In genomic region chr1:175377394-175377793, GRCh38 we compare ENCODE assay signal across 27 cellular contexts.
"Had no signal": no experiment of that assay in that cellular context is flagged by ENCODE, and none has a peak within 500 bp of the region (broad histone marks: within the 10 kb centered on the region; RNA-seq: fewer than 3 reads in every experiment).

No MANE protein-coding gene starts in this region.

- H3K4me3 ChIP-seq: ascending aorta, cardiac muscle cell, PC-9 had no signal

- H3K36me3 ChIP-seq: ascending aorta, cardiac muscle cell had no signal

- H3K27ac ChIP-seq: ascending aorta, cardiac muscle cell, KMS-11, PC-9, RWPE1 had no signal

- H3K4me2 ChIP-seq: KMS-11, PC-9 had no signal

- H3K27me3 ChIP-seq: ascending aorta, cardiac muscle cell had no signal

- H2AFZ ChIP-seq: PC-9 had no signal

- H3K9me3 ChIP-seq: ascending aorta had no signal

- H3K4me1 ChIP-seq: ascending aorta had no signal

- DNase-seq: activated CD4-positive, alpha-beta T cell treated with anti-CD3 and anti-CD28 coated beads, Interleukin-2, amount 10 ng/mL, durations not matched to agents 24 days and 14 days; activated CD4-positive, alpha-beta T cell treated with anti-CD3 and anti-CD28 coated beads, Interleukin-2, amount 50 U/mL, for 48 hours; activated CD8-positive, alpha-beta memory T cell treated with anti-CD3 and anti-CD28 coated beads, Interleukin-2, amount 50 U/mL, for 4 hours; activated CD8-positive, alpha-beta T cell treated with anti-CD3 and anti-CD28 coated beads, Interleukin-2, amount 10 ng/mL, durations not matched to agents 7 days and 5 days; activated effector memory CD4-positive, alpha-beta T cell treated with Interleukin-2 at 50 U/mL for 16 hours; activated naive CD4-positive, alpha-beta T cell; activated naive CD4-positive, alpha-beta T cell treated with anti-CD3 and anti-CD28 coated beads, Interleukin-2, amount 50 U/mL, for 16 hours; activated naive CD8-positive, alpha-beta T cell treated with anti-CD3 and anti-CD28 coated beads for 36 hours; activated T-cell treated with anti-CD3 and anti-CD28 coated beads for 4 hours; activated T-cell treated with anti-CD3 and anti-CD28 coated beads, Interleukin-2, amount 50 U/mL, for 4 hours; amygdala; MM.1S; MV-4-11; NCI-H1092; NCI-H1436 treated with DMSO at 0.1 percent for 48 hours; NCI-H1694 treated with DMSO at 0.1 percent for 48 hours; NCI-H2029; NCI-H446; NCI-H510A treated with DMSO at 0.1 percent for 48 hours; NCI-H526 treated with DMSO at 0.1 percent for 48 hours; NCI-H774; PC-9; SIG-M5 had no signal
